ENCODE assay signal across 26 cellular contexts in the genomic region with DNA sequence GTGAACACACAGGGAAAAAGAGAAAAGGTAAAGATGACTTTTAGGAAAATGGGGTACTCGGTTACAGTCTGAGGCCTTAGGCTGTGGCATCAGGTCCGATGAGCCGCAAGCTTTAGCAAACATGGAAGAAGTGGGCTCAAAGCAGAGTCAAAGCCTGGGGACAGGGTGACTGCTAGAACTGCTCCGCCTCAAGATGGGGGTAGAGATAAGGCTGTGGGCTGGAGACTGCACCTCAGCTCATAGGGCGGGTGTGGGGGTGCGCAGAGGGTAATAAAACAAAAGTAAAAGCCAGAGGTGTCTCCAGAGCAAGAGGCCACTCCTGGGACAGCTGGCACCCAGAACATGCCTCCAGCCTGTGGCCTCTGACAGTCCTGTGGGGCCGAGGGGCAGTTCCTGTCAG. TPM values are rescaled to one million over a fixed set of nuclear protein-coding genes. Genes with fewer than 3 reads are reported as not detected.
DNase-seq lines count a peak whose midpoint lies in the region; ATAC-seq and TF ChIP-seq lines count a peak whose summit lies in the region.
"Had no signal": no experiment of that assay in that cellular context is flagged by ENCODE, and none has a peak within 500 bp of the region (broad histone marks: within the 10 kb centered on the region; RNA-seq: fewer than 3 reads in every experiment).

No MANE protein-coding gene starts in this region.

- in situ Hi-C loops in IMR-90 (cut with MboI; ENCODE audit: low sequenced_read_pairs) = no loop called here

- DNase-seq in activated naive CD4-positive, alpha-beta T cell treated with anti-CD3 and anti-CD28 coated beads, Interleukin-2, amount 10 ng/mL, durations not matched to agents 7 days and 5 days = peak; percentile 40
- no peak for DNase-seq in activated naive CD4-positive, alpha-beta T cell treated with Interleukin-2 at 50 U/mL for 16 hours
- DNase-seq in IMR-90 (no peak), endodermal cell (peak; percentile 48), lower leg skin (ENCODE audit: low spot score in 2 of 2) (no peak)
- peak; percentile 18 for DNase-seq in stimulated activated CD8-positive, alpha-beta memory T cell treated with anti-CD3 and anti-CD28 coated beads, Interleukin-4, amount 100 ng/mL, for 48 hours
- DNase-seq in activated T-helper 2 cell treated with anti-CD3 and anti-CD28 coated beads, Interferon-gamma antibody, Interleukin-2, Interleukin-4, amounts not matched to agents 10 μg/mL and 5 μg/mL and 100 μg/mL, durations not matched to agents 14 hours and 24 hours and 36 hours (ENCODE audit: low spot score) = no peak
- DNase-seq: CD4-positive, CD25-positive, alpha-beta regulatory T cell; DMS153; GM23248; HCEC 1CT; NCI-H1048; NCI-H1417; NCI-H1694; NCI-H2029 treated with DMSO at 0.1 percent for 48 hours; NCI-H226; NCI-H510A; NCI-H69; Peyer's patch; SIG-M5; SK-N-SH had no signal

- no peak overlapping the region for H2BK20ac ChIP-seq in IMR-90 (ENCODE audit: low read depth, low read length)

- no peak overlapping the region for H3K4me3 Mint-ChIP-seq in activated naive CD4-positive, alpha-beta T cell treated with anti-CD3 and anti-CD28 coated beads, Interleukin-2, amount 10 ng/mL, durations not matched to agents 7 days and 5 days
- H3K4me3 Mint-ChIP-seq in endodermal cell = no peak overlapping the region
- H3K4me3 Mint-ChIP-seq in activated T-helper 2 cell treated with anti-CD3 and anti-CD28 coated beads, Interferon-gamma antibody, Interleukin-2, Interleukin-4, amounts not matched to agents 10 μg/mL and 5 μg/mL and 100 μg/mL, durations not matched to agents 14 hours and 24 hours and 36 hours (ENCODE audit: low read depth) = no peak overlapping the region
- H3K4me3 Mint-ChIP-seq: CD4-positive, CD25-positive, alpha-beta regulatory T cell had no signal

- H3K9me3 ChIP-seq in IMR-90 (ENCODE audit: control insufficient read depth, insufficient read depth, low read length) (no peaks in the 10 kb centered on the region), endodermal cell (ENCODE audit: control insufficient read depth, low read length) (no peaks in the 10 kb centered on the region)
- H3K9me3 ChIP-seq: BLaER1, Peyer's patch, SK-N-SH had no signal

- H3K27ac Mint-ChIP-seq in activated naive CD4-positive, alpha-beta T cell treated with anti-CD3 and anti-CD28 coated beads, Interleukin-2, amount 10 ng/mL, durations not matched to agents 7 days and 5 days = no peak overlapping the region
- no peak overlapping the region for H3K27ac Mint-ChIP-seq in endodermal cell
- H3K27ac Mint-ChIP-seq in activated T-helper 2 cell treated with anti-CD3 and anti-CD28 coated beads, Interferon-gamma antibody, Interleukin-2, Interleukin-4, amounts not matched to agents 10 μg/mL and 5 μg/mL and 100 μg/mL, durations not matched to agents 14 hours and 24 hours and 36 hours = no peak overlapping the region

- no peak overlapping the region for H2BK120ac ChIP-seq in IMR-90 (ENCODE audit: low read depth, low read length)

- no peaks in the 10 kb centered on the region for H3K36me3 Mint-ChIP-seq in activated naive CD4-positive, alpha-beta T cell treated with anti-CD3 and anti-CD28 coated beads, Interleukin-2, amount 10 ng/mL, durations not matched to agents 7 days and 5 days
- H3K36me3 Mint-ChIP-seq in endodermal cell (ENCODE audit: low read depth) = no peaks in the 10 kb centered on the region
- no peaks in the 10 kb centered on the region for H3K36me3 Mint-ChIP-seq in activated T-helper 2 cell treated with anti-CD3 and anti-CD28 coated beads, Interferon-gamma antibody, Interleukin-2, Interleukin-4, amounts not matched to agents 10 μg/mL and 5 μg/mL and 100 μg/mL, durations not matched to agents 14 hours and 24 hours and 36 hours (ENCODE audit: low read depth)
- H3K36me3 Mint-ChIP-seq: CD4-positive, CD25-positive, alpha-beta regulatory T cell had no signal

- H3K27ac ChIP-seq in IMR-90 (ENCODE audit: insufficient read depth, low read length) = no peak overlapping the region
- no peak overlapping the region for H3K27ac ChIP-seq in endodermal cell (ENCODE audit: low read depth, low read length)
- H3K27ac ChIP-seq: BLaER1, GM23248, HL-60, Peyer's patch had no signal

- dilution Hi-C loops in IMR-90 (cut with HindIII; ENCODE audit: low sequenced_read_pairs, unreplicated experiment) = no loop called here

- H3K36me3 ChIP-seq in IMR-90 (ENCODE audit: control insufficient read depth, insufficient read depth, low read length) (no peaks in the 10 kb centered on the region), endodermal cell (ENCODE audit: control insufficient read depth, insufficient read depth, low read length) (no peaks in the 10 kb centered on the region)
- H3K36me3 ChIP-seq: BLaER1, Peyer's patch had no signal

- no peak overlapping the region for H2BK15ac ChIP-seq in IMR-90 (ENCODE audit: low read depth, low read length)

- H3K18ac ChIP-seq in IMR-90 (ENCODE audit: low read depth, low read length) = no peak overlapping the region

- H3K27me3 ChIP-seq in IMR-90 (ENCODE audit: control insufficient read depth, insufficient read depth, low read length) (peaks cover 2% of the 10 kb centered on the region; the same call in 1 of the 2 replicates), endodermal cell (ENCODE audit: control insufficient read depth, insufficient read depth, low read length, poor library complexity, severe bottlenecking) (no peaks in the 10 kb centered on the region)
- H3K27me3 ChIP-seq: BLaER1, Peyer's patch had no signal

- no peak overlapping the region for H2AFZ ChIP-seq in IMR-90 (replicated peaks; ENCODE audit: low read length, poor library complexity)
- H2AFZ ChIP-seq: GM23248 had no signal

- H4K8ac ChIP-seq in IMR-90 (ENCODE audit: low read depth in 2 of 2, low read length in 2 of 2) = no peak overlapping the region

- H3K79me1 ChIP-seq in IMR-90 (ENCODE audit: low read depth in 1 of 2, low read length in 2 of 2) = no peaks in the 10 kb centered on the region

- H3K56ac ChIP-seq in IMR-90 (ENCODE audit: extremely low read depth, insufficient read depth, low read length) = no peak overlapping the region

- H3K4me3 ChIP-seq in IMR-90 (ENCODE audit: insufficient read depth, low read depth, low read length) (no peak overlapping the region), endodermal cell (ENCODE audit: low read length) (no peak overlapping the region), lower leg skin (ENCODE audit: low read depth, poor library complexity, severe bottlenecking) (no peak overlapping the region)
- H3K4me3 ChIP-seq: BLaER1, GM23248, Peyer's patch had no signal

- no peak for TF ChIP-seq CTCF in IMR-90 (conservative IDR thresholded peaks at IDR 0.05; ENCODE audit: low read depth, low read length)
- no peak for TF ChIP-seq CTCF in endodermal cell (conservative IDR thresholded peaks at IDR 0.05)
- TF ChIP-seq CTCF in lower leg skin (IDR thresholded peaks at IDR 0.05) = no peak

- no peaks in the 10 kb centered on the region for H3K4me1 ChIP-seq in IMR-90 (ENCODE audit: control insufficient read depth, insufficient read depth, low read length)
- peaks cover 21% of the 10 kb centered on the region for H3K4me1 ChIP-seq in endodermal cell (ENCODE audit: control insufficient read depth, insufficient read depth, low read length)
- H3K4me1 ChIP-seq: BLaER1, Peyer's patch had no signal

- CTCF ChIA-PET in activated naive CD4-positive, alpha-beta T cell treated with anti-CD3 and anti-CD28 coated beads, Interleukin-2, amount 10 ng/mL, durations not matched to agents 7 days and 5 days (lab: Charles Lee) = interaction anchor here (0.6 kb wide), 1 partner anchor 283 kb away, joined by 3 read pairs; no protein-coding TSS in a partner anchor
- CTCF ChIA-PET in IMR-90 (lab: Yijun Ruan, JAX) = no interaction called here

- no peaks in the 10 kb centered on the region for H3K9me3 Mint-ChIP-seq in activated naive CD4-positive, alpha-beta T cell treated with anti-CD3 and anti-CD28 coated beads, Interleukin-2, amount 10 ng/mL, durations not matched to agents 7 days and 5 days
- H3K9me3 Mint-ChIP-seq in endodermal cell = no peaks in the 10 kb centered on the region
- H3K9me3 Mint-ChIP-seq in activated T-helper 2 cell treated with anti-CD3 and anti-CD28 coated beads, Interferon-gamma antibody, Interleukin-2, Interleukin-4, amounts not matched to agents 10 μg/mL and 5 μg/mL and 100 μg/mL, durations not matched to agents 14 hours and 24 hours and 36 hours = no peaks in the 10 kb centered on the region

- H2AK9ac ChIP-seq in IMR-90 (replicated peaks; ENCODE audit: low read depth, low read length, poor library complexity) = peak overlapping the region; percentile 50

- no peak overlapping the region for H3K14ac ChIP-seq in IMR-90 (replicated peaks; ENCODE audit: low read depth, low read length)

- POLR2A ChIA-PET in IMR-90 (lab: Charles Lee; ENCODE audit: unreplicated experiment) = no interaction called here

- H3K9ac ChIP-seq in IMR-90 (ENCODE audit: low read depth, low read length) (no peak overlapping the region), endodermal cell (ENCODE audit: extremely low read depth, low read length, poor library complexity, severe bottlenecking) (no peak overlapping the region)
- H3K9ac ChIP-seq: BLaER1, GM23248, SK-N-SH had no signal

- H3K4me2 ChIP-seq in IMR-90 (ENCODE audit: low read depth, low read length) = no peak overlapping the region
- H3K4me2 ChIP-seq: BLaER1, SK-N-SH had no signal

- TF ChIP-seq POLR2A in IMR-90 (IDR thresholded peaks at IDR 0.05; ENCODE audit: low read depth, low read length) (no peak), lower leg skin (IDR thresholded peaks at IDR 0.05) (no peak)

- H2BK5ac ChIP-seq in IMR-90 (ENCODE audit: low read depth, low read length, poor library complexity, severe bottlenecking) = no peak overlapping the region

- TF ChIP-seq RAD21 in IMR-90 (IDR thresholded peaks at IDR 0.05; ENCODE audit: low read length) = no peak

- H2AK5ac ChIP-seq in IMR-90 (ENCODE audit: low read depth, low read length) = no peak overlapping the region

- no peaks in the 10 kb centered on the region for H4K20me1 ChIP-seq in IMR-90 (ENCODE audit: insufficient read depth, low read length)
- H4K20me1 ChIP-seq: BLaER1 had no signal

- peaks cover 7% of the 10 kb centered on the region for H3K27me3 Mint-ChIP-seq in activated naive CD4-positive, alpha-beta T cell treated with anti-CD3 and anti-CD28 coated beads, Interleukin-2, amount 10 ng/mL, durations not matched to agents 7 days and 5 days
- peaks cover 2% of the 10 kb centered on the region for H3K27me3 Mint-ChIP-seq in endodermal cell (ENCODE audit: insufficient read depth)
- H3K27me3 Mint-ChIP-seq in activated T-helper 2 cell treated with anti-CD3 and anti-CD28 coated beads, Interferon-gamma antibody, Interleukin-2, Interleukin-4, amounts not matched to agents 10 μg/mL and 5 μg/mL and 100 μg/mL, durations not matched to agents 14 hours and 24 hours and 36 hours (ENCODE audit: low read depth) = no peaks in the 10 kb centered on the region
- H3K27me3 Mint-ChIP-seq: CD4-positive, CD25-positive, alpha-beta regulatory T cell had no signal

- no peak for ATAC-seq in IMR-90 (ENCODE audit: low read depth)
- no peak for ATAC-seq in HG03460 (IDR thresholded peaks at IDR 0.05; ENCODE audit: unreplicated experiment)

- intact Hi-C loops in IMR-90 (cut with micrococcal nuclease) = no loop called here
- intact Hi-C loops in lower leg skin (cut with DNase I; ENCODE audit: low total_unique reads) = no loop called here
- intact Hi-C loops in activated T-helper 2 cell treated with anti-CD3 and anti-CD28 coated beads, Interferon-gamma antibody, Interleukin-2, Interleukin-4, amounts not matched to agents 10 μg/mL and 5 μg/mL and 100 μg/mL, durations not matched to agents 14 hours and 24 hours and 36 hours (cut with micrococcal nuclease) = no loop called here

- H3K4ac ChIP-seq in IMR-90 (ENCODE audit: low read depth, low read length) = no peak overlapping the region

- no peak overlapping the region for H3K23ac ChIP-seq in IMR-90 (ENCODE audit: low read depth, low read length)

- peaks cover 6% of the 10 kb centered on the region for H3K4me1 Mint-ChIP-seq in activated naive CD4-positive, alpha-beta T cell treated with anti-CD3 and anti-CD28 coated beads, Interleukin-2, amount 10 ng/mL, durations not matched to agents 7 days and 5 days
- H3K4me1 Mint-ChIP-seq in endodermal cell = peaks cover 39% of the 10 kb centered on the region
- no peaks in the 10 kb centered on the region for H3K4me1 Mint-ChIP-seq in activated T-helper 2 cell treated with anti-CD3 and anti-CD28 coated beads, Interferon-gamma antibody, Interleukin-2, Interleukin-4, amounts not matched to agents 10 μg/mL and 5 μg/mL and 100 μg/mL, durations not matched to agents 14 hours and 24 hours and 36 hours (ENCODE audit: low read depth)
- H3K4me1 Mint-ChIP-seq: CD4-positive, CD25-positive, alpha-beta regulatory T cell had no signal

- 54% methylated on average over 4 of the region's 7 CpGs; no CpG with 5 or more reads in 1 of the 2 experiments for WGBS in IMR-90 (ENCODE audit: extremely low coverage in 2 of 2, insufficient read length in 1 of 2), 2 experiments
- 90 to 94% methylated on average over 5 to 7 of the region's 7 CpGs for WGBS in endodermal cell (ENCODE audit: insufficient coverage in 1 of 2, insufficient read length in 1 of 2), 2 experiments
- whole genome bisulfite sequencing in lower leg skin, 2 donors = 55 to 64% methylated on average over 7 of the region's 7 CpGs

- H4K91ac ChIP-seq in IMR-90 (ENCODE audit: insufficient read depth, low read depth, low read length) = no peak overlapping the region

- H3K9me1 ChIP-seq in IMR-90 (ENCODE audit: insufficient read depth, low read length) = no peaks in the 10 kb centered on the region

- no peak overlapping the region for H4K5ac ChIP-seq in IMR-90 (ENCODE audit: low read depth, low read length)

- BruUV-seq in IMR-90 (replicated peaks; lab: Mats Ljungman, UMichigan) = no TSS peak

RNA-seq across cellular contexts. Expression of a gene that starts 21.3 kb away (rescaled TPM):
- total RNA-seq in IMR-90 (2012; rRNA removed) = not detected in 2 replicates
- not detected in 2 replicates for polyA plus RNA-seq in IMR-90 (2012; rRNA removed)
- polyA plus RNA-seq in IMR-90 (2012; cell fraction: cytosol; rRNA removed) = not detected in 2 replicates
- polyA plus RNA-seq in IMR-90 (2012; cell fraction: nucleus; rRNA removed; ENCODE audit: low replicate concordance) = not detected in 2 replicates
- total RNA-seq in endodermal cell = 1 to 10 TPM; 5.5 to 6.8 TPM
- 4.6 TPM for polyA plus RNA-seq in endodermal cell (2013, experiment 1 of 2)
- polyA plus RNA-seq in endodermal cell (2013, experiment 2 of 2) = 4.9 TPM
- total RNA-seq in lower leg skin = under 1 TPM in 1 of 4 donors, not detected in 3; 0.45 TPM
- total RNA-seq in activated T-helper 2 cell treated with anti-CD3 and anti-CD28 coated beads, Interferon-gamma antibody, Interleukin-2, Interleukin-4, amounts not matched to agents 10 μg/mL and 5 μg/mL and 100 μg/mL, durations not matched to agents 14 hours and 24 hours and 36 hours = not detected in 2 replicates
- total RNA-seq: CD4-positive, CD25-positive, alpha-beta regulatory T cell; OCI-LY7 had no signal
- polyA plus RNA-seq: AG04450; CD4-positive, CD25-positive, alpha-beta regulatory T cell; SK-N-SH had no signal

Comparison
In these comparisons a context has a peak if more than half of its experiments do, and no peak if none do; other contexts are left out.
1. DNase-seq: peak in activated naive CD4-positive, alpha-beta T cell treated with anti-CD3 and anti-CD28 coated beads, Interleukin-2, amount 10 ng/mL, durations not matched to agents 7 days and 5 days (single experiment), endodermal cell (single experiment) and stimulated activated CD8-positive, alpha-beta memory T cell treated with anti-CD3 and anti-CD28 coated beads, Interleukin-4, amount 100 ng/mL, for 48 hours (single experiment); none in activated naive CD4-positive, alpha-beta T cell treated with Interleukin-2 at 50 U/mL for 16 hours (single experiment), IMR-90 (single experiment), lower leg skin (0 of 2) and activated T-helper 2 cell treated with anti-CD3 and anti-CD28 coated beads, Interferon-gamma antibody, Interleukin-2, Interleukin-4, amounts not matched to agents 10 μg/mL and 5 μg/mL and 100 μg/mL, durations not matched to agents 14 hours and 24 hours and 36 hours (single experiment).